ENCODE assay signal across 8 cellular contexts in the genomic region with DNA sequence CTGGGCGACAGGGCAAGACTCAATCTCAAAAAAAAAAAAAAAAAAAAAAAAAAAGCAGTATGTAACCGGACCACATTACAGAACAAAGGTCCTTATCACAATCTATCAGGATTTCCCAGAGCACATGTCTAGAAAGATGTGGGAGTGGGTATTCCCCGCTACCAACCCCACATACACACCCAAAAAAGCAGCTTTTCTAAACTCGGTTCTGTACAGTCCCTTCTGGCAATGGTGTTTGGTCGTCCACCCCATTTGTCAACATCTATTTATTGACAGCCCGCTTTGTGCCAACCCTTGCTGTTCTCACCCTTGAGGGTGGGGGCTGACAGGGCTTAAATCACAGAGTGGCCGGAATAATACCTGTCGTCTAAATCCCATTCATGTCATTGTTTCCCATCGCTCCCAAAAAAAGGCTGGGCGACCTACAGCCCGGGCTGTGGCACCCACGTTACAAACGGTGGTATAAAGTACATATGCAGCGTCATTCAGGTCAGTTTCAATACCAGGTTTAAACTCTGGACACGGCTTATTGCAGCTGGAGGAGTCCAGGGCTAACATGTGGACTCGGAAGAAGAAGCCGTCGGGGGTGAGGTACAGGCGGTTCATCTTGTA. TPM values are rescaled to one million over a fixed set of nuclear protein-coding genes. Genes with fewer than 3 reads are reported as not detected.
DNase-seq lines count a peak whose midpoint lies in the region; ATAC-seq and TF ChIP-seq lines count a peak whose summit lies in the region.

No MANE protein-coding gene starts in this region.

- intact Hi-C loops in activated CD4-positive, alpha-beta T cell treated with anti-CD3 and anti-CD28 coated beads for 36 hours (cut with DNase I, micrococcal nuclease) = loop anchor here in 1 of 2 experiments (1.0 to 10.0 kb wide), 8 partner anchors 19 to 1334 kb away; partner anchors contain the start of genes ABCA5, ARSG, BPTF and KPNA2
- intact Hi-C loops in PC-9 (cut with micrococcal nuclease; ENCODE audit: unreplicated experiment) = loop anchor here (1.0 to 10.0 kb wide), 3 partner anchors 109 to 1334 kb away; partner anchors contain the start of gene ABCA5

- no peak for TF ChIP-seq RAD21 in neural cell (conservative IDR thresholded peaks at IDR 0.05)

- H4K20me1 ChIP-seq in PC-9 (ENCODE audit: insufficient read depth) (no peaks in the 10 kb centered on the region), neural cell (ENCODE audit: insufficient read depth) (no peaks in the 10 kb centered on the region)

- no peak for ATAC-seq in activated CD4-positive, alpha-beta T cell treated with anti-CD3 and anti-CD28 coated beads for 36 hours
- ATAC-seq in effector memory CD8-positive, alpha-beta T cell (replicated peaks) = no peak

- H3K4me2 ChIP-seq in PC-9 (peak overlapping the region; percentile 81), neural cell (ENCODE audit: low read length) (peak overlapping the region; percentile 59)

- H3K79me2 ChIP-seq in PC-9 (ENCODE audit: low read depth) = no peaks in the 10 kb centered on the region
- H3K79me2 ChIP-seq in neural cell (replicated peaks; ENCODE audit: insufficient read depth, low read length) = no peaks in the 10 kb centered on the region

- TF ChIP-seq EP300 in neural cell (conservative IDR thresholded peaks at IDR 0.05; ENCODE audit: poor library complexity, severe bottlenecking) = no peak

- CTCF ChIA-PET in activated CD4-positive, alpha-beta T cell treated with anti-CD3 and anti-CD28 coated beads for 36 hours (lab: Charles Lee) = interaction anchor here (0.6 to 0.9 kb wide), 3 partner anchors 9 to 40 kb away, joined by 3 to 5 read pairs (median 3); no protein-coding TSS in a partner anchor
- CTCF ChIA-PET in PC-9 (lab: Charles Lee) = interaction anchor here (0.6 kb wide), 1 partner anchor 652 kb away, joined by 6 read pairs; no protein-coding TSS in a partner anchor

- peak; percentile 18 for DNase-seq in activated CD4-positive, alpha-beta T cell treated with anti-CD3 and anti-CD28 coated beads for 36 hours
- no peak for DNase-seq in activated CD4-positive, alpha-beta T cell treated with anti-CD3 and anti-CD28 coated beads, Interleukin-2, amount 50 U/mL, for 1 hour
- DNase-seq in PC-9 (no peak), NCI-H2081 treated with DMSO at 0.1 percent for 48 hours (lab: John Stamatoyannopoulos, UW) (no peak), ecto neural progenitor cell (ENCODE audit: low spot score) (no peak), Kasumi-1 (lab: John Stamatoyannopoulos, UW) (no peak)
- DNase-seq in effector memory CD8-positive, alpha-beta T cell = no peak

- H3K9me3 Mint-ChIP-seq in activated CD4-positive, alpha-beta T cell treated with anti-CD3 and anti-CD28 coated beads for 36 hours (ENCODE audit: low read depth) = no peaks in the 10 kb centered on the region
- no peaks in the 10 kb centered on the region for H3K9me3 Mint-ChIP-seq in effector memory CD8-positive, alpha-beta T cell

- peak overlapping the region; percentile 92 for H3K27ac Mint-ChIP-seq in activated CD4-positive, alpha-beta T cell treated with anti-CD3 and anti-CD28 coated beads for 36 hours
- peak overlapping the region; percentile 93 for H3K27ac Mint-ChIP-seq in effector memory CD8-positive, alpha-beta T cell

- no TSS peak for BruUV-seq in PC-9 (replicated peaks; lab: Mats Ljungman, UMichigan)

- peak overlapping the region; percentile 79 for H3K9ac ChIP-seq in neural cell (ENCODE audit: low read length)

- H3K4me1 ChIP-seq in PC-9 (replicated peaks; ENCODE audit: insufficient read depth) = peaks cover 26% of the 10 kb centered on the region

- H3K9me2 ChIP-seq in PC-9 (ENCODE audit: insufficient read depth) (no peaks in the 10 kb centered on the region), neural cell (ENCODE audit: insufficient read depth, low read length) (no peaks in the 10 kb centered on the region)

- H3K4me3 ChIP-seq in PC-9 = peak overlapping the region; percentile 67
- peak overlapping the region; percentile 92 for H3K4me3 ChIP-seq in neural cell (ENCODE audit: low read length)

- H3K4me3 Mint-ChIP-seq in activated CD4-positive, alpha-beta T cell treated with anti-CD3 and anti-CD28 coated beads for 36 hours = peak overlapping the region; percentile 88
- peak overlapping the region; percentile 93 to 96 for H3K4me3 Mint-ChIP-seq in effector memory CD8-positive, alpha-beta T cell

- H2AFZ ChIP-seq in PC-9 (peak overlapping the region; percentile 98), neural cell (ENCODE audit: low read depth, low read length) (peak overlapping the region; percentile 56)

- H3F3A ChIP-seq in PC-9 (ENCODE audit: insufficient read depth, low read depth) = peaks cover 37% of the 10 kb centered on the region
- H3F3A ChIP-seq in neural cell (ENCODE audit: insufficient read depth, low read length, poor library complexity, severe bottlenecking) = peaks cover 5% of the 10 kb centered on the region

- no peaks in the 10 kb centered on the region for H3K27me3 ChIP-seq in PC-9 (ENCODE audit: insufficient read depth, low read depth)
- H3K27me3 ChIP-seq in neural cell (ENCODE audit: insufficient read depth, low read depth, low read length) = peaks cover 22% of the 10 kb centered on the region

- peaks cover 26% of the 10 kb centered on the region for H3K4me1 Mint-ChIP-seq in activated CD4-positive, alpha-beta T cell treated with anti-CD3 and anti-CD28 coated beads for 36 hours
- H3K4me1 Mint-ChIP-seq in effector memory CD8-positive, alpha-beta T cell (ENCODE audit: low read depth in 2 of 2) = peaks cover 24% of the 10 kb centered on the region in 2 donors

- H3K27ac ChIP-seq in PC-9 (peak overlapping the region; percentile 56), neural cell (ENCODE audit: low read length) (peak overlapping the region; percentile 76)

- peaks cover 13% of the 10 kb centered on the region for H3K27me3 Mint-ChIP-seq in activated CD4-positive, alpha-beta T cell treated with anti-CD3 and anti-CD28 coated beads for 36 hours
- peaks cover 9 to 16% of the 10 kb centered on the region in 2 donors for H3K27me3 Mint-ChIP-seq in effector memory CD8-positive, alpha-beta T cell

- H3K9me3 ChIP-seq in PC-9 (ENCODE audit: insufficient read depth, low read depth) (no peaks in the 10 kb centered on the region), neural cell (ENCODE audit: low read length) (no peaks in the 10 kb centered on the region)

- POLR2A ChIA-PET in activated CD4-positive, alpha-beta T cell treated with anti-CD3 and anti-CD28 coated beads for 36 hours (lab: Charles Lee) = no interaction called here
- POLR2A ChIA-PET in PC-9 (lab: Charles Lee; ENCODE audit: unreplicated experiment) = no interaction called here

- TF ChIP-seq CTCF in PC-9 (conservative IDR thresholded peaks at IDR 0.05) = no peak
- no peak for TF ChIP-seq CTCF in neural cell (IDR thresholded peaks at IDR 0.05; ENCODE audit: poor library complexity, severe bottlenecking)

- 0 out of 2 replicates have a peak, but pooled peaks cover 3% of the 10 kb centered on the region for H3K36me3 ChIP-seq in PC-9 (ENCODE audit: low read depth)
- H3K36me3 ChIP-seq in neural cell (ENCODE audit: insufficient read depth, low read length) = no peaks in the 10 kb centered on the region

- peaks cover 12% of the 10 kb centered on the region for H3K36me3 Mint-ChIP-seq in activated CD4-positive, alpha-beta T cell treated with anti-CD3 and anti-CD28 coated beads for 36 hours (ENCODE audit: low read depth)
- H3K36me3 Mint-ChIP-seq in effector memory CD8-positive, alpha-beta T cell (ENCODE audit: insufficient read depth) = peaks cover 16% of the 10 kb centered on the region

TF ChIP-seq in neural cell, 6 proteins besides CTCF, POLR2A, EP300 and RAD21:
- TF ChIP-seq POLR2AphosphoS5 (IDR thresholded peaks at IDR 0.05) (no peak), SMC3 (conservative IDR thresholded peaks at IDR 0.05; ENCODE audit: poor library complexity) (no peak), MXI1 (conservative IDR thresholded peaks at IDR 0.05; ENCODE audit: poor library complexity, severe bottlenecking) (no peak), EZH2 (IDR thresholded peaks at IDR 0.05; ENCODE audit: borderline replicate concordance, insufficient read depth, low read length, poor library complexity, severe bottlenecking) (no peak), TAF1 (IDR thresholded peaks at IDR 0.05; ENCODE audit: low read depth) (no peak), REST (IDR thresholded peaks at IDR 0.05; ENCODE audit: borderline replicate concordance) (no peak)

RNA-seq across cellular contexts. Expression of gene C17orf58, which starts 3.6 kb away (rescaled TPM):
- total RNA-seq in activated CD4-positive, alpha-beta T cell treated with anti-CD3 and anti-CD28 coated beads for 36 hours = 10 to 100 TPM; 19.4 to 23.7 TPM
- 14.5 and 15.5 TPM in 2 replicates for total RNA-seq in PC-9 (2021)
- 49.5 and 54.5 TPM in 2 replicates for polyA plus RNA-seq in neural cell
- 31.7 and 32.1 TPM in 2 replicates for polyA minus RNA-seq in neural cell

RNA-seq across cellular contexts. Expression of gene KPNA2, which starts 42.9 kb away (rescaled TPM):
- 100 to 1,000 TPM; 186 to 190 TPM for total RNA-seq in activated CD4-positive, alpha-beta T cell treated with anti-CD3 and anti-CD28 coated beads for 36 hours
- 175 and 201 TPM in 2 replicates for total RNA-seq in PC-9 (2021)
- 81.2 and 86.6 TPM in 2 replicates for polyA plus RNA-seq in neural cell
- 96.9 and 106 TPM in 2 replicates for polyA minus RNA-seq in neural cell
